ENCODE assay signal across 16 cellular contexts in the genomic region with DNA sequence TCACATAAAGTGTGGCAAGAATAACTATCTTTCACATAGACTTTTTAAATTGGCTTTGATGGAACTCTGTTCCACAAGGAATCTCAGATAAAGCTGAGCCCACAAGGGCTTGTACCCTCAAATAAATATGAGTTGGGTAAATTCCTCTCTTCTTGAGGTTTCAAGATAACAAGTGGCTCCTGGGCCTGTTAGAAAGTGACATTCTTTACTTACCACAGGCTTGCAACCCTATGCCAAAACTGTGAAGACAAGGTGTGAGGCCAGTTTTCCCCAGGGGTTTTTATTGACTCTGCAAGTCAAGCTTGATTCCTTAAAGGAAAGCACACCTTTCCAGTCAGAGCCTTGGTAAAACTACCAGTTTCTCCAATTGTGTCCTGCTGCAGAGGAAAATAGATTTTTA.
A peak's percentile ranks its signal among the peaks of the same experiment; 100 is the strongest.
DNase-seq lines count a peak whose midpoint lies in the region; ATAC-seq and TF ChIP-seq lines count a peak whose summit lies in the region.
"Had no signal": no experiment of that assay in that cellular context is flagged by ENCODE, and none has a peak within 500 bp of the region (broad histone marks: within the 10 kb centered on the region; RNA-seq: fewer than 3 reads in every experiment).

No MANE protein-coding gene starts in this region.

- no peak overlapping the region for H3K9ac ChIP-seq in PC-3 (ENCODE audit: low read length)
- H3K9ac ChIP-seq in smooth muscle cell (ENCODE audit: low read depth) = no peak overlapping the region

- H3K4me2 ChIP-seq in PC-3 (ENCODE audit: low read length) (no peak overlapping the region), smooth muscle cell (peak overlapping the region; percentile 19)

- H3K27me3 ChIP-seq in PC-3 (ENCODE audit: low read length) (no peaks in the 10 kb centered on the region), smooth muscle cell (ENCODE audit: low read depth) (no peaks in the 10 kb centered on the region)
- H3K27me3 ChIP-seq: upper lobe of right lung had no signal

- H3K27ac ChIP-seq in PC-3 (ENCODE audit: low read length) = peak overlapping the region; percentile 1; the same call in 1 of the 2 replicates
- H3K27ac ChIP-seq in smooth muscle cell (ENCODE audit: low read depth) = no peak overlapping the region
- H3K27ac ChIP-seq: upper lobe of right lung had no signal

- ATAC-seq in PC-3 = peak; percentile 78
- no peak for ATAC-seq in HG03095 (IDR thresholded peaks at IDR 0.05; ENCODE audit: unreplicated experiment)
- no peak for ATAC-seq in GM21526 (IDR thresholded peaks at IDR 0.05; ENCODE audit: low FRiP score, unreplicated experiment)
- no peak for ATAC-seq in GM18502 (IDR thresholded peaks at IDR 0.05; ENCODE audit: poor library complexity, unreplicated experiment)
- ATAC-seq: activated T-helper 17 cell treated with anti-CD3 and anti-CD28 coated beads, Interleukin-2, amount 50 U/mL, for 72 hours; upper lobe of right lung had no signal

- H2AFZ ChIP-seq in PC-3 (ENCODE audit: low read length) = no peak overlapping the region
- H2AFZ ChIP-seq in smooth muscle cell (ENCODE audit: low read depth) = no peak overlapping the region

- H3K4me1 ChIP-seq in PC-3 (ENCODE audit: insufficient read depth, low read length) = peaks cover 34% of the 10 kb centered on the region
- H3K4me1 ChIP-seq in smooth muscle cell (ENCODE audit: low read depth) = peaks cover 8% of the 10 kb centered on the region
- H3K4me1 ChIP-seq: upper lobe of right lung had no signal

- DNase-seq in NCI-H2171 treated with DMSO at 0.1 percent for 48 hours (lab: John Stamatoyannopoulos, UW) (peak; percentile 11), NCI-H2171 (lab: John Stamatoyannopoulos, UW) (no peak), PC-3 (peak; percentile 67), choroid plexus epithelial cell (ENCODE audit: low read depth) (peak; percentile 68), smooth muscle cell (lab: John Stamatoyannopoulos, UW; ENCODE audit: unreplicated experiment) (no peak)
- DNase-seq: activated B cell treated with CpG ODN at 0.5 μM for 24 hours; activated CD8-positive, alpha-beta memory T cell treated with anti-CD3 and anti-CD28 coated beads for 24 hours; NCI-H2081; NCI-H82; retina; SHP77; upper lobe of right lung had no signal

- H3K9me2 ChIP-seq in PC-3 (replicated peaks; ENCODE audit: low read length) = no peaks in the 10 kb centered on the region

- H3K36me3 ChIP-seq in PC-3 (ENCODE audit: low read depth, low read length) (no peaks in the 10 kb centered on the region), smooth muscle cell (ENCODE audit: low read depth) (no peaks in the 10 kb centered on the region)
- H3K36me3 ChIP-seq: upper lobe of right lung had no signal

- intact Hi-C loops in PC-3 (cut with micrococcal nuclease) = loop anchor here (1.0 kb wide), 1 partner anchor 94 kb away; no protein-coding TSS in a partner anchor

- H3F3A ChIP-seq in PC-3 (ENCODE audit: low read length, unreplicated experiment) (no peaks in the 10 kb centered on the region), smooth muscle cell (ENCODE audit: low read depth) (no peaks in the 10 kb centered on the region)

- POLR2A ChIA-PET in PC-3 (lab: Charles Lee; ENCODE audit: unreplicated experiment) = no interaction called here

- H4K20me1 ChIP-seq in PC-3 (ENCODE audit: low read length) (no peaks in the 10 kb centered on the region), smooth muscle cell (ENCODE audit: low read depth) (no peaks in the 10 kb centered on the region)

- no peaks in the 10 kb centered on the region for H3K79me2 ChIP-seq in PC-3 (ENCODE audit: low read length)
- H3K79me2 ChIP-seq in smooth muscle cell (ENCODE audit: low read depth) = no peaks in the 10 kb centered on the region

- CTCF ChIA-PET in PC-3 (lab: Charles Lee) = no interaction called here

- no TSS peak for BruUV-seq in PC-3 (replicated peaks; lab: Mats Ljungman, UMichigan)

- TF ChIP-seq CTCF in PC-3 (conservative IDR thresholded peaks at IDR 0.05; ENCODE audit: low read depth, low read length) = no peak
- no peak for TF ChIP-seq CTCF in choroid plexus epithelial cell (conservative IDR thresholded peaks at IDR 0.05; ENCODE audit: low read depth, low read length)
- no peak for TF ChIP-seq CTCF in smooth muscle cell (IDR thresholded peaks at IDR 0.05; ENCODE audit: borderline replicate concordance, insufficient read depth, poor library complexity, severe bottlenecking)

- H3K9me3 ChIP-seq in PC-3 (ENCODE audit: low read length) = no peaks in the 10 kb centered on the region
- H3K9me3 ChIP-seq in smooth muscle cell (replicated peaks; ENCODE audit: low read depth) = no peaks in the 10 kb centered on the region
- H3K9me3 ChIP-seq: upper lobe of right lung had no signal

- no peak overlapping the region for H3K4me3 ChIP-seq in PC-3 (ENCODE audit: low read length)
- no peak overlapping the region for H3K4me3 ChIP-seq in choroid plexus epithelial cell (ENCODE audit: low read depth, low read length)
- H3K4me3 ChIP-seq in smooth muscle cell = no peak overlapping the region
- H3K4me3 ChIP-seq: upper lobe of right lung had no signal

Comparison
In these comparisons a context has a peak if more than half of its experiments do, and no peak if none do; other contexts are left out.
1. DNase-seq: peak in NCI-H2171 treated with DMSO at 0.1 percent for 48 hours (single experiment), PC-3 (single experiment) and choroid plexus epithelial cell (single experiment); none in NCI-H2171 (single experiment) and smooth muscle cell (single experiment).